8 cellular contexts compared by ENCODE assay signal in the genomic region with DNA sequence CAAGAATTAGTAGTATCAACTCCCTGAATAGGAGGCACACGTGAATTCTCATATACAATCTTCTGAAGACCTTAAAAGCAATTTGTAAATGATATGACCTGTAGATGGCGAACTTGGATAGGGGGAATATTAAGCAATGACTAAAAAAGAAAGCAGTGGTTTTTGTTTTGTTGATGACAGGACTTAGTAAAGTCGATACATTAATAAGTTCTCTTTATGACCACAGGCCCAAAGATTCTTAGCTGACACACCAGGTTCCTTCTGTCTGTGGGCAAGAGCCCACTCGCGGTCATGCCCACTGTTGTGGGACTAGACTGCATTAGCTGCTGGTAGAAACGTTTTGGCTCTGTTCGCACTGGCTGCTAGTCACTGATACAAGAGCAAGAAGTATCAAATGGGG. TPM values are rescaled to one million over a fixed set of nuclear protein-coding genes. Genes with fewer than 3 reads are reported as not detected.
A peak's percentile ranks its signal among the peaks of the same experiment; 100 is the strongest.
DNase-seq lines count a peak whose midpoint lies in the region; ATAC-seq and TF ChIP-seq lines count a peak whose summit lies in the region.

No MANE protein-coding gene starts in this region.

- CTCF ChIA-PET in activated CD4-positive, alpha-beta memory T cell treated with anti-CD3 and anti-CD28 coated beads for 36 hours (lab: Charles Lee): interaction anchor here (0.6 to 5.0 kb wide), 14 partner anchors 9 to 610 kb away, joined by 3 to 44 read pairs (median 5); a partner anchor contains a TSS
- CTCF ChIA-PET in activated CD4-positive, alpha-beta memory T cell treated with anti-CD3 and anti-CD28 coated beads, Interleukin-2, amount 10 ng/mL, durations not matched to agents 7 days and 5 days (lab: Charles Lee): interaction anchor here (0.8 to 4.6 kb wide), 17 partner anchors 13 to 612 kb away, joined by 3 to 41 read pairs (median 3); no protein-coding TSS in a partner anchor

- DNase-seq in activated CD4-positive, alpha-beta memory T cell treated with anti-CD3 and anti-CD28 coated beads for 36 hours: peak; percentile 24
- no peak for DNase-seq in activated CD4-positive, alpha-beta memory T cell treated with anti-CD3 and anti-CD28 coated beads, Interleukin-2, amount 10 ng/mL, durations not matched to agents 7 days and 5 days
- DNase-seq in NCI-H748 (lab: John Stamatoyannopoulos, UW; ENCODE audit: unreplicated experiment) (peak; percentile 54), choroid plexus epithelial cell (ENCODE audit: low read depth) (peak; percentile 84), naive B cell (peak; percentile 36), mesenteric fat pad (ENCODE audit: low spot score) (no peak)

- H3K27me3 Mint-ChIP-seq in activated CD4-positive, alpha-beta memory T cell treated with anti-CD3 and anti-CD28 coated beads for 36 hours: no peaks in the 10 kb centered on the region
- H3K27me3 Mint-ChIP-seq in activated CD4-positive, alpha-beta memory T cell treated with anti-CD3 and anti-CD28 coated beads, Interleukin-2, amount 10 ng/mL, durations not matched to agents 7 days and 5 days: no peaks in the 10 kb centered on the region
- H3K27me3 Mint-ChIP-seq in naive B cell: no peaks in the 10 kb centered on the region

- H3K4me1 Mint-ChIP-seq in activated CD4-positive, alpha-beta memory T cell treated with anti-CD3 and anti-CD28 coated beads for 36 hours (ENCODE audit: low read depth): peaks cover 5% of the 10 kb centered on the region
- H3K4me1 Mint-ChIP-seq in activated CD4-positive, alpha-beta memory T cell treated with anti-CD3 and anti-CD28 coated beads, Interleukin-2, amount 10 ng/mL, durations not matched to agents 7 days and 5 days: peaks cover 5% of the 10 kb centered on the region
- peaks cover 0 to 6% (median under 1%) of the 10 kb centered on the region in 3 donors for H3K4me1 Mint-ChIP-seq in naive B cell

- H3K4me3 ChIP-seq in choroid plexus epithelial cell (ENCODE audit: low read depth, low read length): peak overlapping the region; percentile 3

- intact Hi-C loops in activated CD4-positive, alpha-beta memory T cell treated with anti-CD3 and anti-CD28 coated beads for 36 hours (cut with micrococcal nuclease): loop anchor here (1.0 to 10.0 kb wide), 3 partner anchors 195 to 307 kb away; a partner anchor contains a TSS

- no peaks in the 10 kb centered on the region for H3K9me3 Mint-ChIP-seq in activated CD4-positive, alpha-beta memory T cell treated with anti-CD3 and anti-CD28 coated beads for 36 hours
- no peaks in the 10 kb centered on the region for H3K9me3 Mint-ChIP-seq in activated CD4-positive, alpha-beta memory T cell treated with anti-CD3 and anti-CD28 coated beads, Interleukin-2, amount 10 ng/mL, durations not matched to agents 7 days and 5 days
- H3K9me3 Mint-ChIP-seq in naive B cell: no peaks in the 10 kb centered on the region

- H3K27ac Mint-ChIP-seq in activated CD4-positive, alpha-beta memory T cell treated with anti-CD3 and anti-CD28 coated beads for 36 hours: no peak overlapping the region
- no peak overlapping the region for H3K27ac Mint-ChIP-seq in activated CD4-positive, alpha-beta memory T cell treated with anti-CD3 and anti-CD28 coated beads, Interleukin-2, amount 10 ng/mL, durations not matched to agents 7 days and 5 days
- H3K27ac Mint-ChIP-seq in naive B cell: no peak overlapping the region

- ATAC-seq in GM19468 (IDR thresholded peaks at IDR 0.05; ENCODE audit: extremely low read depth, unreplicated experiment) (peak; percentile 64), HG03439 (IDR thresholded peaks at IDR 0.05; ENCODE audit: unreplicated experiment) (peak; percentile 90), naive B cell (ENCODE audit: low read depth in 2 of 2) (peak; percentile 25 to 54)

- H3K36me3 Mint-ChIP-seq in activated CD4-positive, alpha-beta memory T cell treated with anti-CD3 and anti-CD28 coated beads for 36 hours: peaks cover 1% of the 10 kb centered on the region
- no peaks in the 10 kb centered on the region for H3K36me3 Mint-ChIP-seq in activated CD4-positive, alpha-beta memory T cell treated with anti-CD3 and anti-CD28 coated beads, Interleukin-2, amount 10 ng/mL, durations not matched to agents 7 days and 5 days (ENCODE audit: low read depth)
- H3K36me3 Mint-ChIP-seq in naive B cell: peaks cover 7 to 21% of the 10 kb centered on the region in 2 donors

- TF ChIP-seq CTCF in choroid plexus epithelial cell (conservative IDR thresholded peaks at IDR 0.05; ENCODE audit: low read depth, low read length): peak; percentile 60

- POLR2A ChIA-PET in activated CD4-positive, alpha-beta memory T cell treated with anti-CD3 and anti-CD28 coated beads for 36 hours (lab: Charles Lee): interaction anchor here (1.4 kb wide), 1 partner anchor 42 kb away, joined by 3 read pairs; a partner anchor contains a TSS
- POLR2A ChIA-PET in activated CD4-positive, alpha-beta memory T cell treated with anti-CD3 and anti-CD28 coated beads, Interleukin-2, amount 10 ng/mL, durations not matched to agents 7 days and 5 days (lab: Charles Lee): no interaction called here

- no peak overlapping the region for H3K4me3 Mint-ChIP-seq in activated CD4-positive, alpha-beta memory T cell treated with anti-CD3 and anti-CD28 coated beads for 36 hours
- H3K4me3 Mint-ChIP-seq in activated CD4-positive, alpha-beta memory T cell treated with anti-CD3 and anti-CD28 coated beads, Interleukin-2, amount 10 ng/mL, durations not matched to agents 7 days and 5 days: no peak overlapping the region
- H3K4me3 Mint-ChIP-seq in naive B cell: no peak overlapping the region

RNA-seq across cellular contexts. Expression of a gene that starts 30.8 kb away (rescaled TPM):
- total RNA-seq in activated CD4-positive, alpha-beta memory T cell treated with anti-CD3 and anti-CD28 coated beads for 36 hours: 10 to 100 TPM; 21.5 to 22.9 TPM
- 10 to 100 TPM; 11.4 to 12.3 TPM for total RNA-seq in activated CD4-positive, alpha-beta memory T cell treated with anti-CD3 and anti-CD28 coated beads, Interleukin-2, amount 10 ng/mL, durations not matched to agents 7 days and 5 days
- polyA plus RNA-seq in naive B cell (ENCODE audit: low read depth in 6 of 6): 1 to 10 TPM in 5 of 6 donors, not detected in 1; 3.9 to 7.3 (median 5.3) TPM
- 29.0 TPM for total RNA-seq in mesenteric fat pad

RNA-seq across cellular contexts. Expression of a gene that starts 42.2 kb away (rescaled TPM):
- total RNA-seq in activated CD4-positive, alpha-beta memory T cell treated with anti-CD3 and anti-CD28 coated beads for 36 hours: 10 to 100 TPM; 55.8 to 56.6 TPM
- total RNA-seq in activated CD4-positive, alpha-beta memory T cell treated with anti-CD3 and anti-CD28 coated beads, Interleukin-2, amount 10 ng/mL, durations not matched to agents 7 days and 5 days: 10 to 100 TPM; 29.9 to 33.4 TPM
- polyA plus RNA-seq in naive B cell (ENCODE audit: low read depth in 6 of 6): 100 to 1,000 TPM in 2 of 6 donors, 10 to 100 TPM in 4; 69.1 to 171 (median 80.5) TPM
- total RNA-seq in mesenteric fat pad: 5.9 TPM

Comparison
In these comparisons a context has a peak if more than half of its experiments do, and no peak if none do; other contexts are left out.
1. DNase-seq: peak in activated CD4-positive, alpha-beta memory T cell treated with anti-CD3 and anti-CD28 coated beads for 36 hours (single experiment), NCI-H748 (single experiment), choroid plexus epithelial cell (single experiment) and naive B cell (single experiment); none in activated CD4-positive, alpha-beta memory T cell treated with anti-CD3 and anti-CD28 coated beads, Interleukin-2, amount 10 ng/mL, durations not matched to agents 7 days and 5 days (single experiment) and mesenteric fat pad (single experiment).
2. ATAC-seq: peak in every context shown above with its lines; median percentile 90 in HG03439; 64 in GM19468; 40 in naive B cell.